1 cellular context compared by ENCODE assay signal in the genomic region with DNA sequence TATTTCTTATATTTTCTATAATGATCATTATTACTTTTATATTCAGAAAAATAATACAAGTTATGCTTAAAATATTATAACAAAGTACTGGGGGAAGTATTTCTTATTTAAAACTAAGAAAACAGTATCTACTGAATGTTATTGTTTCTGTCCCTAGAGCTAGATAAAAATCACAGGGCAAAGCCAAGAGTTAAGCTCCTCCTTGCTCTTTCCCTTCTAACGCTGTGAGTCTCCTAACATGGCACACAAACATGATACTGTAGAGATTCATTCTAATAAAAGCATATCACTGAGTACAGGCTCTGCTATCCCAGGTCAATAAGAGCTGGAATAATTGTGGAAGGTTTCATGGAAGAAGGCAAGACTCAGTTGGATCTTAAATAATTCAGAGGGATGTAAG.
TF ChIP-seq lines count a peak whose summit lies in the region.

No MANE protein-coding gene starts in this region.

TF ChIP-seq in H1, 55 proteins besides CTCF, POLR2A, EP300 and RAD21:
- TF ChIP-seq HDAC2 (IDR thresholded peaks at IDR 0.05; ENCODE audit: borderline replicate concordance in 1 of 2, low read depth in 2 of 2, low read length in 2 of 2) (no peak), NRF1 (IDR thresholded peaks at IDR 0.05; ENCODE audit: low read depth, low read length) (no peak), EGR1 (IDR thresholded peaks at IDR 0.05; ENCODE audit: borderline replicate concordance, low read depth, low read length) (no peak), RNF2 (IDR thresholded peaks at IDR 0.05; ENCODE audit: borderline replicate concordance, low read depth, low read length, missing control alignments, poor library complexity, severe bottlenecking) (no peak), RBBP5 (IDR thresholded peaks at IDR 0.05; ENCODE audit: borderline replicate concordance, low read depth, low read length) (no peak), CTBP2 (IDR thresholded peaks at IDR 0.05; ENCODE audit: borderline replicate concordance, insufficient read depth, insufficient read length, low read length) (no peak), TAF7 (optimal IDR thresholded peaks at IDR 0.05; ENCODE audit: borderline replicate concordance, low read depth, low read length) (no peak), GTF2F1 (IDR thresholded peaks at IDR 0.05; ENCODE audit: borderline replicate concordance, low read depth, low read length) (no peak), CBX5 (IDR thresholded peaks at IDR 0.05; ENCODE audit: low read depth, low read length) (no peak), TEAD4 (IDR thresholded peaks at IDR 0.05; ENCODE audit: low read depth, low read length) (no peak), FOSL1 (IDR thresholded peaks at IDR 0.05; ENCODE audit: insufficient read depth, low read depth, low read length) (no peak), SRF (IDR thresholded peaks at IDR 0.05; ENCODE audit: low read depth, low read length) (no peak), BCL11A (IDR thresholded peaks at IDR 0.05; ENCODE audit: low read depth in 2 of 2, low read length in 2 of 2) (no peak)
- TF ChIP-seq, protein P1, sequence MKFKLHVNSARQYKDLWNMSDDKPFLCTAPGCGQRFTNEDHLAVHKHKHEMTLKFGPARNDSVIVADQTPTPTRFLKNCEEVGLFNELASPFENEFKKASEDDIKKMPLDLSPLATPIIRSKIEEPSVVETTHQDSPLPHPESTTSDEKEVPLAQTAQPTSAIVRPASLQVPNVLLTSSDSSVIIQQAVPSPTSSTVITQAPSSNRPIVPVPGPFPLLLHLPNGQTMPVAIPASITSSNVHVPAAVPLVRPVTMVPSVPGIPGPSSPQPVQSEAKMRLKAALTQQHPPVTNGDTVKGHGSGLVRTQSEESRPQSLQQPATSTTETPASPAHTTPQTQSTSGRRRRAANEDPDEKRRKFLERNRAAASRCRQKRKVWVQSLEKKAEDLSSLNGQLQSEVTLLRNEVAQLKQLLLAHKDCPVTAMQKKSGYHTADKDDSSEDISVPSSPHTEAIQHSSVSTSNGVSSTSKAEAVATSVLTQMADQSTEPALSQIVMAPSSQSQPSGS (IDR thresholded peaks at IDR 0.05; ENCODE audit: low read length), result no peak
